In the genomic region with DNA sequence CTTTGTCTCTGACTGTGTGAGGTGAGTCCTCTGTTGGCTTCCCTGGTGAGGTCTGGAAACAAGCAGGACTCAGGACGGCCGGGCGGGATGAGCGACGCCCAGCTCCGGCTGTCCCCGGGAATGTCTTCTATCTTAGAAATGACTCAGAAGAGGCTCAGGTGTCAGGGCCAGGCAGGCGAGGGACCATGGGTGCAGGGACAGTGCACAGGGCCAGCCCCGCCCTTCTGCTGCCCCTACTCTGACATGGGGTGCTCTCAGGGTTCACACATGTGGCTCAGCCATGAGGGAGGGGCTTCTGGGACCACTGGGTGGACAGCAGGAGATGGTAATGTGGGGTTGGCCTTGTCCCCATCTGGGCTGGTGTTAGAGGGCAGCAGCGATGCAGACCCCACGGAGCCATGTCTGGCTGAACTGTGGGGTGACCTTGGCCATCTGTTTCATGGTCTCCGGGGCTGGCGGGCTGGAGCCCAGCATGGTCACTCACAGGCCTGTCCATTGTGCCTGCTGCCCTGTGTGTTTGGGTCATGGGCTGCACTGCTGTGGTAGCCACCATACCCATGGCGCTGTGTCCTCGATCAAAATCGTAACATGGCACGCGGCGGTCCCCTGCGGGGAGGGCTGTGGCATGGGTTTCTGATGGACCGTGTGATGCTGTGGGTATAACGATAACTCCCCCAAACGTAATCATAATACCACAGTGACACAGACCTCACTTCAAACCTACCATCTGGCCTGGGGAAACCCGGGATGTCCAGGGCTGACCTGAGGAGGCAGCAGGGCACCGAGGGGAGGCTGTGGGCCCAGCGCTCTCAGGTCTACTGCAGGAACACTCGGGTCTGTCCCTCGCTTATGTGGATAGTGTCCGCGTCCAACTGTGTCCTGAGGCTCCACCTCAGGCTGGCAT, we compare ENCODE assay signal across 17 cellular contexts.
DNase-seq lines count a peak whose midpoint lies in the region; ATAC-seq and TF ChIP-seq lines count a peak whose summit lies in the region.
"Had no signal": no experiment of that assay in that cellular context is flagged by ENCODE, and none has a peak within 500 bp of the region (broad histone marks: within the 10 kb centered on the region; RNA-seq: fewer than 3 reads in every experiment).

No MANE protein-coding gene starts in this region.

- TF ChIP-seq POLR2A in Peyer's patch (IDR thresholded peaks at IDR 0.05) = no peak

- peaks cover 9% of the 10 kb centered on the region for H3K9me3 Mint-ChIP-seq in osteocyte (ENCODE audit: unreplicated experiment)

- 84% methylated on average over 30 of the region's 30 CpGs for WGBS in right cardiac atrium

- no peak overlapping the region for H3K4me3 Mint-ChIP-seq in osteocyte (ENCODE audit: unreplicated experiment)
- H3K4me3 Mint-ChIP-seq: mesothelial cell of epicardium, neural progenitor cell had no signal

- no peaks in the 10 kb centered on the region for H3K36me3 Mint-ChIP-seq in osteocyte (ENCODE audit: unreplicated experiment)
- H3K36me3 Mint-ChIP-seq: mesothelial cell of epicardium, neural progenitor cell had no signal

- no peak overlapping the region for H3K27ac Mint-ChIP-seq in osteocyte (ENCODE audit: unreplicated experiment)
- H3K27ac Mint-ChIP-seq: mesothelial cell of epicardium, neural progenitor cell had no signal

- intact Hi-C loops in right cardiac atrium (cut with DNase I) = no loop called here
- intact Hi-C loops in sciatic nerve (cut with DNase I) = no loop called here

- H3K4me3 ChIP-seq in Peyer's patch (no peak overlapping the region), right cardiac atrium (ENCODE audit: low read length) (no peak overlapping the region)
- H3K4me3 ChIP-seq: BLaER1, colonic mucosa, neural progenitor cell had no signal

- peak; percentile 0 for DNase-seq in GM10266 (ENCODE audit: extremely low spot score)
- peak in 2 of 3 donors; percentile 17 to 40 for DNase-seq in Peyer's patch
- DNase-seq in right cardiac atrium = peak; percentile 4 to 30 (median 17)
- peak; percentile 26 for DNase-seq in sciatic nerve (ENCODE audit: low spot score)
- DNase-seq in osteocyte (ENCODE audit: extremely low spot score, unreplicated experiment) = no peak
- DNase-seq in OCI-M2 (lab: John Stamatoyannopoulos, UW; ENCODE audit: unreplicated experiment) = no peak
- DNase-seq: activated gamma-delta T cell treated with Interleukin-2 at 50 U/mL for 16 hours, colonic mucosa, islet precursor cell, NCI-H1048, NCI-H2081, NCI-H510A had no signal

- H3K27me3 Mint-ChIP-seq in osteocyte (ENCODE audit: unreplicated experiment) = no peaks in the 10 kb centered on the region

- H3K4me1 ChIP-seq in Peyer's patch = no peaks in the 10 kb centered on the region
- H3K4me1 ChIP-seq in right cardiac atrium (ENCODE audit: control insufficient read depth, insufficient read depth, low read length) = no peaks in the 10 kb centered on the region
- H3K4me1 ChIP-seq: BLaER1, colonic mucosa, neural progenitor cell had no signal

- no peaks in the 10 kb centered on the region for H3K36me3 ChIP-seq in Peyer's patch
- H3K36me3 ChIP-seq: BLaER1, colonic mucosa, neural progenitor cell had no signal

- no peaks in the 10 kb centered on the region for H3K27me3 ChIP-seq in Peyer's patch
- H3K27me3 ChIP-seq in right cardiac atrium (ENCODE audit: control insufficient read depth, insufficient read depth) = no peaks in the 10 kb centered on the region
- H3K27me3 ChIP-seq: BLaER1, colonic mucosa, neural progenitor cell had no signal

- no peak overlapping the region for H3K27ac ChIP-seq in Peyer's patch
- H3K27ac ChIP-seq in right cardiac atrium (ENCODE audit: low read length) = no peak overlapping the region
- H3K27ac ChIP-seq: BLaER1, colonic mucosa, neural progenitor cell, VCaP had no signal

- no peak for ATAC-seq in right cardiac atrium
- no peak for ATAC-seq in sciatic nerve
- no peak for ATAC-seq in HG03280 (IDR thresholded peaks at IDR 0.05; ENCODE audit: unreplicated experiment)

- H3K9me3 ChIP-seq in Peyer's patch (no peaks in the 10 kb centered on the region), right cardiac atrium (ENCODE audit: control insufficient read depth, low read length) (no peaks in the 10 kb centered on the region)
- H3K9me3 ChIP-seq: BLaER1, colonic mucosa had no signal

- no peak for TF ChIP-seq CTCF in GM10266 (IDR thresholded peaks at IDR 0.05; ENCODE audit: control insufficient read depth, insufficient read depth, low read depth, missing control alignments)
- TF ChIP-seq CTCF in Peyer's patch (IDR thresholded peaks at IDR 0.05) = no peak
- TF ChIP-seq CTCF in osteocyte (IDR thresholded peaks at IDR 0.05) = no peak

- no peaks in the 10 kb centered on the region for H3K4me1 Mint-ChIP-seq in osteocyte (ENCODE audit: unreplicated experiment)
- H3K4me1 Mint-ChIP-seq: mesothelial cell of epicardium, neural progenitor cell had no signal

Comparison
In these comparisons a context has a peak if more than half of its experiments do, and no peak if none do; other contexts are left out.
1. DNase-seq: peak in GM10266 (single experiment), Peyer's patch (2 of 3), right cardiac atrium (3 of 3) and sciatic nerve (single experiment); none in osteocyte (single experiment) and OCI-M2 (single experiment).